In the genomic region with DNA sequence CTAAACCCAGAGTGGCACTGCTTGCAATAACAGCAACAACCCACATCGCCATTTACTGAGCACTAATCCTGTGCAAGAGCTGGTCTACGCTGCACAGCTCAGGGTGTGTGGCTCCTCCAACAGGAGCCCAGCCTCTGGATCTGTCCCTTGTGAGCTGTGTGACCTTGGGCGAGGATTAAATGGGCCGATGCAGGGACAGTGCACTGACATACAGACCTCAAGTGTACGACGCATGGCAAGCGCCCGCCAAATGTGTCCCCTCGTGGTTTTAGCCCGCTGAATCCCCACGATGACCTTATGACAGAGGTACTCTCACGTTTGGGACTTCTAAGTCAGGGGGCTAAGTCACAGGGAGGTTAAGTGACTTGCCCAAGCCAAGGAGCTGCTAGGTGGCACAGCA, we compare ENCODE assay signal across 27 cellular contexts.
"Had no signal": no experiment of that assay in that cellular context is flagged by ENCODE, and none has a peak within 500 bp of the region (broad histone marks: within the 10 kb centered on the region; RNA-seq: fewer than 3 reads in every experiment).

No MANE protein-coding gene starts in this region.

- H3K27ac ChIP-seq: brain microvascular endothelial cell, heart left ventricle, WERI-Rb-1 had no signal

- H3K4me1 ChIP-seq: heart left ventricle had no signal

- H3K4me3 ChIP-seq: heart left ventricle had no signal

- DNase-seq: activated B cell treated with CpG ODN at 0.5 μM for 24 hours; activated CD4-positive, alpha-beta T cell treated with anti-CD3 and anti-CD28 coated beads for 48 hours; activated CD4-positive, alpha-beta T cell treated with anti-CD3 and anti-CD28 coated beads, Interleukin-2, amount 50 U/mL, for 1 hour; activated CD4-positive, alpha-beta T cell treated with anti-CD3 and anti-CD28 coated beads, Interleukin-2, amount 50 U/mL, for 48 hours; activated CD8-positive, alpha-beta memory T cell treated with anti-CD3 and anti-CD28 coated beads for 24 hours; activated CD8-positive, alpha-beta T cell treated with anti-CD3 and anti-CD28 coated beads for 36 hours; activated effector memory CD4-positive, alpha-beta T cell treated with Interleukin-2 at 50 U/mL for 16 hours; activated gamma-delta T cell treated with Interleukin-2 at 50 U/mL for 16 hours; activated naive CD4-positive, alpha-beta T cell treated with anti-CD3 and anti-CD28 coated beads, Interleukin-2, amount 50 U/mL, for 16 hours; activated naive CD4-positive, alpha-beta T cell treated with Interleukin-2 at 50 U/mL for 16 hours; activated T-cell treated with anti-CD3 and anti-CD28 coated beads, Interleukin-2, amount 50 U/mL, for 4 hours; amniotic stem cell; anterior cingulate cortex; brain microvascular endothelial cell; cortex of kidney; effector memory CD4-positive, alpha-beta T cell; endodermal cell; foreskin fibroblast; heart left ventricle; T-helper 2 cell; WERI-Rb-1 had no signal

- H3K36me3 ChIP-seq: brain microvascular endothelial cell, WERI-Rb-1 had no signal

- FAIRE-seq: astrocyte, colon, frontal cortex had no signal

- ATAC-seq: activated CD4-positive, CD25-positive, alpha-beta regulatory T cell treated with anti-CD3 and anti-CD28 coated beads, Interleukin-2, amount 50 U/mL, for 24 hours; activated CD8-positive, alpha-beta T cell treated with anti-CD3 and anti-CD28 coated beads for 36 hours; activated T-cell treated with anti-CD3 and anti-CD28 coated beads, Interleukin-2, amount 50 U/mL, for 4 hours; activated T-helper 17 cell treated with anti-CD3 and anti-CD28 coated beads, Interleukin-2, amount 50 U/mL, for 72 hours; esophagus mucosa; heart left ventricle had no signal

- H3K27me3 ChIP-seq: brain microvascular endothelial cell, heart left ventricle had no signal

- H3K9me3 ChIP-seq: heart left ventricle had no signal
